17 cellular contexts compared by ENCODE assay signal in genomic region chr10:114398587-114399331, GRCh38. TPM values are rescaled to one million over a fixed set of nuclear protein-coding genes. Genes with fewer than 3 reads are reported as not detected.
DNase-seq lines count a peak whose midpoint lies in the region; ATAC-seq and TF ChIP-seq lines count a peak whose summit lies in the region.
"Had no signal": no experiment of that assay in that cellular context is flagged by ENCODE, and none has a peak within 500 bp of the region (broad histone marks: within the 10 kb centered on the region; RNA-seq: fewer than 3 reads in every experiment).

No MANE protein-coding gene starts in this region.

- H3K27ac ChIP-seq in Panc1 (ENCODE audit: low read length) (peak overlapping the region; percentile 95), muscle layer of duodenum (ENCODE audit: low read length) (peak overlapping the region; percentile 75), stomach (peak overlapping the region in 4 of 5 donors; percentile 27 to 75 (median 48))

- CTCF ChIA-PET in Panc1 (lab: Charles Lee): interaction anchor here (1.1 kb wide), 1 partner anchor 95 kb away, joined by 3 read pairs; no protein-coding TSS in a partner anchor

- TF ChIP-seq CTCF in Panc1 (IDR thresholded peaks at IDR 0.05): no peak
- no peak for TF ChIP-seq CTCF in stomach (IDR thresholded peaks at IDR 0.05)
- no peak for TF ChIP-seq CTCF in omental fat pad (IDR thresholded peaks at IDR 0.05)

- no TSS peak for BruUV-seq in Panc1 (replicated peaks; lab: Mats Ljungman, UMichigan)

- DNase-seq in G401 (ENCODE audit: low spot score): peak; percentile 12
- DNase-seq in Panc1 (ENCODE audit: low read depth, low spot score): no peak
- no peak for DNase-seq in stomach
- DNase-seq in NOMO-1 treated with DMSO at 0.1 percent for 48 hours (lab: John Stamatoyannopoulos, UW; ENCODE audit: unreplicated experiment): no peak
- no peak for DNase-seq in GF-D8 (lab: John Stamatoyannopoulos, UW)
- no peak for DNase-seq in omental fat pad (ENCODE audit: low spot score)
- DNase-seq: BE2C; CD8-positive, alpha-beta memory T cell; H9; NCI-H1048; NCI-H1694; NCI-H2171; NCI-H510A; NCI-H82; SHP77 treated with DMSO at 0.1 percent for 48 hours had no signal

- ATAC-seq in Panc1 (no peak), GM19351 (IDR thresholded peaks at IDR 0.05; ENCODE audit: unreplicated experiment) (no peak), omental fat pad (ENCODE audit: low FRiP score) (no peak)

- WGBS in stomach, 5 donors: 79 to 90% (median 84%) methylated on average over 10 of the region's 10 CpGs

- peaks cover 90% of the 10 kb centered on the region for H3K4me1 ChIP-seq in Panc1 (ENCODE audit: control insufficient read depth, insufficient read depth, low read length)
- H3K4me1 ChIP-seq in muscle layer of duodenum (ENCODE audit: control insufficient read depth in 1 of 2, insufficient read depth in 2 of 2, low read length in 2 of 2): peaks cover 26 to 49% of the 10 kb centered on the region in 2 donors
- H3K4me1 ChIP-seq in stomach: peaks cover 4 to 68% (median 30%) of the 10 kb centered on the region in 4 donors
- H3K4me1 ChIP-seq: BE2C had no signal

- POLR2A ChIA-PET in Panc1 (lab: Charles Lee): no interaction called here

- no peaks in the 10 kb centered on the region for H3K27me3 ChIP-seq in Panc1 (ENCODE audit: control insufficient read depth, insufficient read depth, low read length)
- no peaks in the 10 kb centered on the region for H3K27me3 ChIP-seq in muscle layer of duodenum (ENCODE audit: low read depth, low read length)
- H3K27me3 ChIP-seq in stomach: peaks cover 0 to 20% (median 6%) of the 10 kb centered on the region in 3 donors

- H3K36me3 ChIP-seq in Panc1 (ENCODE audit: control insufficient read depth, insufficient read depth, low read length) (no peaks in the 10 kb centered on the region), muscle layer of duodenum (ENCODE audit: control insufficient read depth in 1 of 2, insufficient read depth in 2 of 2, low read length in 2 of 2) (no peaks in the 10 kb centered on the region), stomach (no peaks in the 10 kb centered on the region)
- H3K36me3 ChIP-seq: BE2C had no signal

- in situ Hi-C loops in G401 (cut with HindIII; ENCODE audit: low sequenced_read_pairs): no loop called here
- in situ Hi-C loops in Panc1 (cut with HindIII; ENCODE audit: low pct_unique_long_range_greater_than_20kb, low sequenced_read_pairs): no loop called here

- H3K4me3 ChIP-seq in Panc1 (ENCODE audit: low read depth in 2 of 2, low read length in 2 of 2): no peak overlapping the region
- no peak overlapping the region for H3K4me3 ChIP-seq in muscle layer of duodenum (ENCODE audit: low read depth in 1 of 2, low read length in 2 of 2)
- H3K4me3 ChIP-seq in stomach: no peak overlapping the region

- intact Hi-C loops in Panc1 (cut with micrococcal nuclease; ENCODE audit: unreplicated experiment) (no loop called here), stomach (cut with DNase I; ENCODE audit: low total_unique reads) (no loop called here)

- no peak for TF ChIP-seq EP300 in stomach (IDR thresholded peaks at IDR 0.05)

- TF ChIP-seq POLR2A in stomach (IDR thresholded peaks at IDR 0.05): no peak

- H3K9me3 ChIP-seq in Panc1 (ENCODE audit: control insufficient read depth, insufficient read depth, low read depth, low read length): no peaks in the 10 kb centered on the region
- H3K9me3 ChIP-seq in muscle layer of duodenum (ENCODE audit: control insufficient read depth in 1 of 2, low read length in 2 of 2): no peaks in the 10 kb centered on the region
- H3K9me3 ChIP-seq in stomach: no peaks in the 10 kb centered on the region
- H3K9me3 ChIP-seq: BE2C had no signal

RNA-seq across cellular contexts. Expression of gene AFAP1L2, which starts 5.5 kb away (rescaled TPM):
- 0.10 TPM in 1 of 2 replicates, not detected in the other for total RNA-seq in G401 (2014; rRNA removed; shearing (Covaris generic))
- total RNA-seq in Panc1 (2021; ENCODE audit: unreplicated experiment): 170 TPM
- 113 TPM for polyA plus RNA-seq in Panc1 (2012; ENCODE audit: insufficient read length)
- 10 to 100 TPM in 4 of 5 donors, 1 to 10 TPM in 1; 7.2 to 25.0 (median 19.3) TPM for total RNA-seq in stomach
- polyA plus RNA-seq in stomach: 1 to 10 TPM; 2.6 to 4.5 (median 3.4) TPM
- total RNA-seq in omental fat pad: 10 to 100 TPM in 1 of 4 donors, 1 to 10 TPM in 3; 3.7 to 18.8 (median 4.5) TPM
